Comparison of ENCODE assay signal across 8 cellular contexts in genomic region chr18:44700652-44701051, GRCh38. TPM values are rescaled to one million over a fixed set of nuclear protein-coding genes. Genes with fewer than 3 reads are reported as not detected.
DNase-seq lines count a peak whose midpoint lies in the region; ATAC-seq and TF ChIP-seq lines count a peak whose summit lies in the region.

No MANE protein-coding gene starts in this region.

- H3K9me3 Mint-ChIP-seq in nephron = no peaks in the 10 kb centered on the region
- H3K9me3 Mint-ChIP-seq in CD4-positive, alpha-beta T cell = no peaks in the 10 kb centered on the region

- in situ Hi-C loops in GM13976 (cut with MboI; ENCODE audit: low sequenced_read_pairs, unreplicated experiment) = no loop called here

- H3K27ac Mint-ChIP-seq in nephron = peak overlapping the region; percentile 84 to 85 (median 84)
- H3K27ac Mint-ChIP-seq in CD4-positive, alpha-beta T cell = no peak overlapping the region

- no peaks in the 10 kb centered on the region for H3K27me3 ChIP-seq in CD4-positive, alpha-beta T cell (ENCODE audit: control insufficient read depth, insufficient read depth, low read length)

- no peaks in the 10 kb centered on the region for H3K27me3 Mint-ChIP-seq in nephron (ENCODE audit: low read depth)
- no peaks in the 10 kb centered on the region for H3K27me3 Mint-ChIP-seq in CD4-positive, alpha-beta T cell

- peaks cover 49% of the 10 kb centered on the region for H3K36me3 Mint-ChIP-seq in nephron (ENCODE audit: low read depth)
- no peaks in the 10 kb centered on the region for H3K36me3 Mint-ChIP-seq in CD4-positive, alpha-beta T cell (ENCODE audit: low read depth)

- no peak overlapping the region for H3K4me3 ChIP-seq in epithelial cell of esophagus (ENCODE audit: low read length)

- peaks cover 79% of the 10 kb centered on the region for H3K4me1 Mint-ChIP-seq in nephron
- H3K4me1 Mint-ChIP-seq in CD4-positive, alpha-beta T cell (ENCODE audit: low read depth) = peaks cover 5% of the 10 kb centered on the region

- ATAC-seq in HG03442 (IDR thresholded peaks at IDR 0.05; ENCODE audit: unreplicated experiment) = peak; percentile 47
- ATAC-seq in CD4-positive, alpha-beta T cell (ENCODE audit: poor library complexity) = no peak

- no peak for TF ChIP-seq CTCF in GM13976 (IDR thresholded peaks at IDR 0.05; ENCODE audit: borderline replicate concordance, control extremely low read depth, extremely low read depth, insufficient read depth, missing control alignments)
- TF ChIP-seq CTCF in epithelial cell of esophagus (IDR thresholded peaks at IDR 0.05; ENCODE audit: insufficient read depth, low read depth, low read length, missing control alignments) = no peak
- TF ChIP-seq CTCF in nephron (IDR thresholded peaks at IDR 0.05; ENCODE audit: unreplicated experiment in 3 of 3) = no peak
- no peak for TF ChIP-seq CTCF in CD4-positive, alpha-beta T cell (IDR thresholded peaks at IDR 0.05)

- CTCF ChIA-PET in CD4-positive, alpha-beta T cell (lab: Charles Lee) = no interaction called here

- no peaks in the 10 kb centered on the region for H3K9me3 ChIP-seq in CD4-positive, alpha-beta T cell (ENCODE audit: control insufficient read depth, low read length)

- DNase-seq in GM13976 (ENCODE audit: low spot score) = peak; percentile 39
- DNase-seq in epithelial cell of esophagus (ENCODE audit: low read depth) = peak; percentile 36
- no peak for DNase-seq in NCI-H2107 (lab: John Stamatoyannopoulos, UW)
- no peak for DNase-seq in T-helper 1 cell
- DNase-seq in GM03348 (ENCODE audit: low spot score) = no peak
- DNase-seq in CD4-positive, alpha-beta T cell = no peak

- no peak overlapping the region for H3K27ac ChIP-seq in CD4-positive, alpha-beta T cell (ENCODE audit: low read depth, low read length)

- intact Hi-C loops in CD4-positive, alpha-beta T cell (cut with DNase I, micrococcal nuclease) = no loop called here

- peak overlapping the region in 2 of 3 experiments; percentile 35 to 45 for H3K4me3 Mint-ChIP-seq in nephron
- H3K4me3 Mint-ChIP-seq in CD4-positive, alpha-beta T cell = no peak overlapping the region

- POLR2A ChIA-PET in CD4-positive, alpha-beta T cell (lab: Charles Lee) = no interaction called here

RNA-seq across cellular contexts. Expression of gene SETBP1, which starts 20.0 kb away (rescaled TPM):
- under 1 TPM; 0.25 to 0.41 TPM for total RNA-seq in CD4-positive, alpha-beta T cell

Comparison
In these comparisons a context has a peak if more than half of its experiments do, and no peak if none do; other contexts are left out.
1. DNase-seq: peak in GM13976 (single experiment) and epithelial cell of esophagus (single experiment); none in NCI-H2107 (single experiment), T-helper 1 cell (0 of 5), GM03348 (single experiment) and CD4-positive, alpha-beta T cell (0 of 10).